In genomic region chr15:79213650-79214049, GRCh38 we compare ENCODE assay signal across 26 cellular contexts.
"Had no signal": no experiment of that assay in that cellular context is flagged by ENCODE, and none has a peak within 500 bp of the region (broad histone marks: within the 10 kb centered on the region; RNA-seq: fewer than 3 reads in every experiment).

No MANE protein-coding gene starts in this region.

- H3K36me3 ChIP-seq: MG63, SJSA1 had no signal

- H3K27ac ChIP-seq: HL-60, SJSA1, SK-N-MC had no signal

- H3K4me3 ChIP-seq: MG63, SJSA1, SK-N-MC had no signal

- H3K9me3 ChIP-seq: SJSA1 had no signal

- DNase-seq: Karpas-422, KG1, MG63, NCI-H1092, NCI-H1105 treated with DMSO at 0.1 percent for 48 hours, NCI-H1417 treated with DMSO at 0.1 percent for 48 hours, NCI-H146, NCI-H1694 treated with DMSO at 0.1 percent for 48 hours, NCI-H2029, NCI-H2081 treated with DMSO at 0.1 percent for 48 hours, NCI-H2171, NCI-H226, NCI-H446, NCI-H510A, NCI-H524 treated with DMSO at 0.1 percent for 48 hours, NCI-H69, NCI-H774, Right ventricle myocardium superior, RPMI8226, SIG-M5, SW 1271 had no signal

- FAIRE-seq: HTR-8/SVneo, RCC 7860 had no signal

- H3K4me1 ChIP-seq: SJSA1 had no signal
